8 cellular contexts compared by ENCODE assay signal in genomic region chr20:46118481-46119020, GRCh38. TPM values are rescaled to one million over a fixed set of nuclear protein-coding genes. Genes with fewer than 3 reads are reported as not detected.
A peak's percentile ranks its signal among the peaks of the same experiment; 100 is the strongest.
DNase-seq lines count a peak whose midpoint lies in the region; ATAC-seq lines count a peak whose summit lies in the region.

No MANE protein-coding gene starts in this region.

- H3K4me3 Mint-ChIP-seq in activated CD8-positive, alpha-beta memory T cell treated with anti-CD3 and anti-CD28 coated beads, Interleukin-2, amount 10 ng/mL, durations not matched to agents 7 days and 5 days: peak overlapping the region; percentile 76

- no peaks in the 10 kb centered on the region for H3K36me3 Mint-ChIP-seq in activated CD8-positive, alpha-beta memory T cell treated with anti-CD3 and anti-CD28 coated beads, Interleukin-2, amount 10 ng/mL, durations not matched to agents 7 days and 5 days

- H3K4me1 Mint-ChIP-seq in activated CD8-positive, alpha-beta memory T cell treated with anti-CD3 and anti-CD28 coated beads, Interleukin-2, amount 10 ng/mL, durations not matched to agents 7 days and 5 days: peaks cover 15% of the 10 kb centered on the region

- intact Hi-C loops in left ventricle myocardium superior (cut with micrococcal nuclease): no loop called here
- intact Hi-C loops in sciatic nerve (cut with DNase I): no loop called here

- peak; percentile 23 for ATAC-seq in HG02973 (IDR thresholded peaks at IDR 0.05; ENCODE audit: unreplicated experiment)
- ATAC-seq in activated CD8-positive, alpha-beta memory T cell treated with anti-CD3 and anti-CD28 coated beads, Interleukin-2, amount 10 ng/mL, durations not matched to agents 7 days and 5 days: peak; percentile 32
- peak; percentile 75 for ATAC-seq in left ventricle myocardium superior
- ATAC-seq in sciatic nerve: peak; percentile 79

- peaks cover 6% of the 10 kb centered on the region for H3K27me3 Mint-ChIP-seq in activated CD8-positive, alpha-beta memory T cell treated with anti-CD3 and anti-CD28 coated beads, Interleukin-2, amount 10 ng/mL, durations not matched to agents 7 days and 5 days

- H3K27ac Mint-ChIP-seq in activated CD8-positive, alpha-beta memory T cell treated with anti-CD3 and anti-CD28 coated beads, Interleukin-2, amount 10 ng/mL, durations not matched to agents 7 days and 5 days: no peak overlapping the region

- CTCF ChIA-PET in activated CD8-positive, alpha-beta memory T cell treated with anti-CD3 and anti-CD28 coated beads, Interleukin-2, amount 10 ng/mL, durations not matched to agents 7 days and 5 days (lab: Charles Lee): interaction anchor here (1.4 to 1.8 kb wide), 2 partner anchors 57 to 231 kb away, joined by 3 to 4 read pairs; no protein-coding TSS in a partner anchor

- H3K9me3 Mint-ChIP-seq in activated CD8-positive, alpha-beta memory T cell treated with anti-CD3 and anti-CD28 coated beads, Interleukin-2, amount 10 ng/mL, durations not matched to agents 7 days and 5 days (ENCODE audit: low read depth): no peaks in the 10 kb centered on the region

- peak; percentile 27 for DNase-seq in NCI-H510A treated with DMSO at 0.1 percent for 48 hours (lab: John Stamatoyannopoulos, UW)
- DNase-seq in NCI-H510A (lab: John Stamatoyannopoulos, UW): no peak
- no peak for DNase-seq in activated CD8-positive, alpha-beta memory T cell treated with anti-CD3 and anti-CD28 coated beads, Interleukin-2, amount 10 ng/mL, durations not matched to agents 7 days and 5 days
- peak; percentile 59 for DNase-seq in left ventricle myocardium superior
- peak; percentile 64 for DNase-seq in sciatic nerve (ENCODE audit: low spot score)
- DNase-seq in NCI-H2227 (lab: John Stamatoyannopoulos, UW; ENCODE audit: unreplicated experiment): no peak
- DNase-seq in NCI-H187 (lab: John Stamatoyannopoulos, UW): no peak

RNA-seq across cellular contexts. Expression of gene CD40, which starts 0.4 kb away (rescaled TPM):
- 1 to 10 TPM; 1.3 to 2.2 TPM for total RNA-seq in activated CD8-positive, alpha-beta memory T cell treated with anti-CD3 and anti-CD28 coated beads, Interleukin-2, amount 10 ng/mL, durations not matched to agents 7 days and 5 days
- total RNA-seq in left ventricle myocardium superior (6.7 TPM), sciatic nerve (25.1 TPM)

RNA-seq across cellular contexts. Expression of gene NCOA5, which starts 28.8 kb away (rescaled TPM):
- total RNA-seq in activated CD8-positive, alpha-beta memory T cell treated with anti-CD3 and anti-CD28 coated beads, Interleukin-2, amount 10 ng/mL, durations not matched to agents 7 days and 5 days: 10 to 100 TPM; 24.5 to 36.9 TPM
- total RNA-seq in left ventricle myocardium superior (19.4 TPM), sciatic nerve (27.4 TPM)

Comparison
In these comparisons a context has a peak if more than half of its experiments do, and no peak if none do; other contexts are left out.
1. DNase-seq: peak in NCI-H510A treated with DMSO at 0.1 percent for 48 hours (single experiment), left ventricle myocardium superior (single experiment) and sciatic nerve (single experiment); none in NCI-H510A (single experiment), activated CD8-positive, alpha-beta memory T cell treated with anti-CD3 and anti-CD28 coated beads, Interleukin-2, amount 10 ng/mL, durations not matched to agents 7 days and 5 days (single experiment), NCI-H2227 (single experiment) and NCI-H187 (0 of 2).
2. ATAC-seq: peak in every context shown above with its lines; median percentile 79 in sciatic nerve; 75 in left ventricle myocardium superior; 32 in activated CD8-positive, alpha-beta memory T cell treated with anti-CD3 and anti-CD28 coated beads, Interleukin-2, amount 10 ng/mL, durations not matched to agents 7 days and 5 days; 23 in HG02973.